8 cellular contexts compared by ENCODE assay signal in the genomic region with DNA sequence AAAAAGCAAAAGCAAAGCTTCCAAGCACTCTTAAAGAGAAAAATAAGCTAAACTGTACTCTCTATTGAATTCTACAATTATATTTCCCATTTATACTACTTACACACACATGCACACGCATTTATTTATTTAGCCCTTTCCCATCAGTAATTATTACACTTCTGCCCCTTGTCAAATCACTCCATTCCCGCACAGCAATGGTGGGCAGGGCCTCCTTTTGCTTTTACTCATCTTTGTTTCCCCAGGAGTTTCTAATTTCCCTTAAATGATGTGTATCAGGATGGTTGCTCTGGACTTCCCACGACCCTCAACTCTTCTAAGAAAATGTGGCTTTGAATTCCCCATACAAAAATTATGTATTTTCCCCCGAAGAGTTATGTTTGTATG. TPM values are rescaled to one million over a fixed set of nuclear protein-coding genes. Genes with fewer than 3 reads are reported as not detected.
DNase-seq lines count a peak whose midpoint lies in the region; ATAC-seq, FAIRE-seq and TF ChIP-seq lines count a peak whose summit lies in the region.

No MANE protein-coding gene starts in this region.

- no peaks in the 10 kb centered on the region for H3K27me3 Mint-ChIP-seq in activated T-cell treated with anti-CD3 and anti-CD28 coated beads, Interleukin-2, amount 50 U/mL, for 24 hours
- H3K27me3 Mint-ChIP-seq in activated naive CD8-positive, alpha-beta T cell treated with anti-CD3 and anti-CD28 coated beads for 36 hours: no peaks in the 10 kb centered on the region

- H3K36me3 Mint-ChIP-seq in activated T-cell treated with anti-CD3 and anti-CD28 coated beads, Interleukin-2, amount 50 U/mL, for 24 hours (ENCODE audit: low read depth): no peaks in the 10 kb centered on the region
- no peaks in the 10 kb centered on the region for H3K36me3 Mint-ChIP-seq in activated naive CD8-positive, alpha-beta T cell treated with anti-CD3 and anti-CD28 coated beads for 36 hours

- in situ Hi-C loops in HepG2 (cut with HindIII; ENCODE audit: extremely low pct_ligation_motif_present, low pct_unique_long_range_greater_than_20kb) (no loop called here), GM13977 (cut with MboI; ENCODE audit: low pct_unique_long_range_greater_than_20kb, low sequenced_read_pairs, unreplicated experiment) (no loop called here)

- H3K4me3 ChIP-seq in HepG2 (replicated peaks in 1 of 3; ENCODE audit: insufficient read depth in 1 of 3, low read depth in 2 of 3, low read length in 3 of 3): peak overlapping the region; percentile 43 to 71 (median 43)
- peak overlapping the region in 1 of 3 donors; percentile 38 for H3K4me3 ChIP-seq in thyroid gland (replicated peaks in 1 of 3)

- no peak overlapping the region for H3K27ac ChIP-seq in HepG2 (ENCODE audit: extremely low read length, insufficient read depth, low read length)
- H3K27ac ChIP-seq in thyroid gland: peak overlapping the region in 2 of 3 donors; percentile 74 to 77

- CTCF ChIA-PET in HepG2 (lab: Yijun Ruan, JAX; ENCODE audit: low intra/inter-chr PET ratio, low total read pairs): interaction anchor here (1.2 to 1.8 kb wide), 3 partner anchors 21 to 157 kb away, joined by 3 to 13 read pairs (median 4); a partner anchor contains a TSS

- no peaks in the 10 kb centered on the region for H3K36me3 ChIP-seq in HepG2 (replicated peaks in 1 of 2; ENCODE audit: control insufficient read depth in 1 of 2, insufficient read depth in 2 of 2, low read length in 2 of 2)
- no peaks in the 10 kb centered on the region for H3K36me3 ChIP-seq in thyroid gland

- TF ChIP-seq POLR2A in HepG2 (IDR thresholded peaks at IDR 0.05; ENCODE audit: insufficient read depth in 1 of 2, low read depth in 2 of 2, low read length in 2 of 2) (no peak), thyroid gland (IDR thresholded peaks at IDR 0.05) (no peak)

- H3K4me2 ChIP-seq in HepG2 (ENCODE audit: low read depth, low read length): peak overlapping the region; percentile 97

- no peaks in the 10 kb centered on the region for H4K20me1 ChIP-seq in HepG2 (ENCODE audit: insufficient read depth, low read length)

- ATAC-seq in HepG2: no peak

- POLR2A ChIA-PET in HepG2 (lab: Yijun Ruan, JAX): interaction anchor here (0.7 to 2.8 kb wide), 14 partner anchors 12 to 292 kb away, joined by 3 to 23 read pairs (median 6); a partner anchor contains a TSS

- intact Hi-C loops in HepG2 (cut with micrococcal nuclease; ENCODE audit: unreplicated experiment): loop anchor here (1.0 to 5.0 kb wide), 4 partner anchors 22 to 337 kb away; a partner anchor contains a TSS
- intact Hi-C loops in thyroid gland (cut with DNase I): loop anchor here (10.0 kb wide), 1 partner anchor 332 kb away; no protein-coding TSS in a partner anchor

- peak overlapping the region; percentile 80 for H2AFZ ChIP-seq in HepG2 (ENCODE audit: low read length)

- no peaks in the 10 kb centered on the region for H3K79me2 ChIP-seq in HepG2 (ENCODE audit: insufficient read depth, low read length)

- H3K27ac Mint-ChIP-seq in activated T-cell treated with anti-CD3 and anti-CD28 coated beads, Interleukin-2, amount 50 U/mL, for 24 hours: peak overlapping the region; percentile 93
- peak overlapping the region; percentile 93 for H3K27ac Mint-ChIP-seq in activated naive CD8-positive, alpha-beta T cell treated with anti-CD3 and anti-CD28 coated beads for 36 hours

- H3K4me3 Mint-ChIP-seq in activated T-cell treated with anti-CD3 and anti-CD28 coated beads, Interleukin-2, amount 50 U/mL, for 24 hours: peak overlapping the region; percentile 81
- H3K4me3 Mint-ChIP-seq in activated naive CD8-positive, alpha-beta T cell treated with anti-CD3 and anti-CD28 coated beads for 36 hours: peak overlapping the region; percentile 88

- TF ChIP-seq RAD21 in HepG2 (CRISPR knock-in tag; IDR thresholded peaks at IDR 0.05): no peak

- TF ChIP-seq EP300 in HepG2 (IDR thresholded peaks at IDR 0.05; ENCODE audit: low read depth in 2 of 2, low read length in 2 of 2): no peak
- TF ChIP-seq EP300 in HepG2 (CRISPR knock-in tag; IDR thresholded peaks at IDR 0.05; ENCODE audit: borderline replicate concordance): no peak

- peaks cover 36% of the 10 kb centered on the region for H3K4me1 ChIP-seq in HepG2 (ENCODE audit: insufficient read depth, low read length)
- peaks cover 0 to 6% of the 10 kb centered on the region in 2 donors for H3K4me1 ChIP-seq in thyroid gland

- no peak for DNase-seq in activated T-cell treated with anti-CD3 and anti-CD28 coated beads, Interleukin-2, amount 50 U/mL, for 24 hours
- no peak for DNase-seq in activated T-cell treated with anti-CD3 and anti-CD28 coated beads for 4 hours
- no peak for DNase-seq in activated naive CD8-positive, alpha-beta T cell treated with anti-CD3 and anti-CD28 coated beads for 36 hours
- DNase-seq in HepG2 (ENCODE audit: low spot score): no peak
- no peak for DNase-seq in thyroid gland
- no peak for DNase-seq in GM19240 (ENCODE audit: insufficient read length, low spot score)
- no peak for DNase-seq in GM13977 (ENCODE audit: low spot score)
- DNase-seq in EL: no peak

- TF ChIP-seq CTCF in HepG2 (CRISPR knock-in tag; IDR thresholded peaks at IDR 0.05) (no peak), thyroid gland (IDR thresholded peaks at IDR 0.05) (no peak), GM13977 (IDR thresholded peaks at IDR 0.05; ENCODE audit: extremely low read depth, insufficient read depth, missing control alignments) (no peak)

- H3K4me1 Mint-ChIP-seq in activated T-cell treated with anti-CD3 and anti-CD28 coated beads, Interleukin-2, amount 50 U/mL, for 24 hours (ENCODE audit: low read depth): peaks cover 19% of the 10 kb centered on the region
- H3K4me1 Mint-ChIP-seq in activated naive CD8-positive, alpha-beta T cell treated with anti-CD3 and anti-CD28 coated beads for 36 hours: peaks cover 13% of the 10 kb centered on the region

- no TSS peak for BruUV-seq in HepG2 (replicated peaks; lab: Mats Ljungman, UMichigan)

- no peak for FAIRE-seq in HepG2 (lab: Jason Lieb, UNC)

- no peaks in the 10 kb centered on the region for H3K9me3 Mint-ChIP-seq in activated T-cell treated with anti-CD3 and anti-CD28 coated beads, Interleukin-2, amount 50 U/mL, for 24 hours
- H3K9me3 Mint-ChIP-seq in activated naive CD8-positive, alpha-beta T cell treated with anti-CD3 and anti-CD28 coated beads for 36 hours: no peaks in the 10 kb centered on the region

- H3K9me3 ChIP-seq in HepG2 (ENCODE audit: low read length) (no peaks in the 10 kb centered on the region), thyroid gland (no peaks in the 10 kb centered on the region)

- peak overlapping the region; percentile 50; the same call in 1 of the 2 replicates for H3K9ac ChIP-seq in HepG2 (ENCODE audit: insufficient read depth, low read depth, low read length)

- WGBS in HepG2 (ENCODE audit: low lambda C conversion rate): 2% methylated on average over 4 of the region's 4 CpGs
- WGBS in thyroid gland, 2 donors: 25% methylated on average over 4 of the region's 4 CpGs

- H3K27me3 ChIP-seq in HepG2 (ENCODE audit: control insufficient read depth in 1 of 2, insufficient read depth in 2 of 2, low read length in 2 of 2) (peaks cover 0 to 4% of the 10 kb centered on the region in 2 experiments; a peak in 1 of 5 replicates), thyroid gland (no peaks in the 10 kb centered on the region)

RNA-seq across cellular contexts. Expression of a gene that starts 19.9 kb away (rescaled TPM):
- total RNA-seq in activated naive CD8-positive, alpha-beta T cell treated with anti-CD3 and anti-CD28 coated beads for 36 hours: under 1 TPM; 0.10 to 0.29 TPM
- total RNA-seq in HepG2 (2016; rRNA removed; fragmentation: Illumina TruSeq; extraction: Trizol): not detected in 2 replicates
- 0.79 and 0.91 TPM in 2 replicates for total RNA-seq in HepG2 (2016; cell fraction: cytosol; rRNA removed; fragmentation: Illumina TruSeq; extraction: Trizol; ENCODE audit: low read depth)
- total RNA-seq in HepG2 (2016; cell fraction: insoluble cytoplasmic fraction; rRNA removed; fragmentation: Illumina TruSeq; extraction: Trizol): 0.04 TPM in 1 of 2 replicates, not detected in the other
- total RNA-seq in HepG2 (2016; cell fraction: membrane; rRNA removed; fragmentation: Illumina TruSeq; extraction: Trizol): 0.28 and 0.40 TPM in 2 replicates
- total RNA-seq in HepG2 (2016; cell fraction: nucleus; rRNA removed; fragmentation: Illumina TruSeq; extraction: Trizol): 0.16 and 0.19 TPM in 2 replicates
- 0.04 TPM in 1 of 2 replicates, not detected in the other for polyA plus RNA-seq in HepG2 (2011; rRNA removed)
- 0.04 and 0.08 TPM in 2 replicates for polyA plus RNA-seq in HepG2 (2011; cell fraction: cytosol; rRNA removed)
- not detected in 2 replicates for polyA plus RNA-seq in HepG2 (2011; cell fraction: nucleus; rRNA removed)
- not detected in 2 replicates for polyA plus RNA-seq in HepG2 (2012)
- polyA plus RNA-seq in HepG2 (2016; cell fraction: cytosol; fragmentation: Illumina TruSeq; extraction: Trizol; ENCODE audit: low read depth): not detected in 2 replicates
- not detected in 2 replicates for polyA plus RNA-seq in HepG2 (2016; cell fraction: insoluble cytoplasmic fraction; fragmentation: Illumina TruSeq; extraction: Trizol; ENCODE audit: low read depth)
- not detected in 2 replicates for polyA plus RNA-seq in HepG2 (2016; cell fraction: membrane; fragmentation: Illumina TruSeq; extraction: Trizol; ENCODE audit: low read depth)
- polyA plus RNA-seq in HepG2 (2016; cell fraction: nucleus; fragmentation: Illumina TruSeq; extraction: Trizol; ENCODE audit: insufficient read depth, low read depth): not detected in 2 replicates
- polyA minus RNA-seq in HepG2 (2011; rRNA and poly(A)+ RNA removed; ENCODE audit: low replicate concordance): 0.20 and 0.21 TPM in 2 replicates
- polyA minus RNA-seq in HepG2 (2011; cell fraction: cytosol; rRNA and poly(A)+ RNA removed): not detected in 2 replicates
- 0.25 and 0.26 TPM in 2 replicates for polyA minus RNA-seq in HepG2 (2011; cell fraction: nucleus; rRNA and poly(A)+ RNA removed)
- not detected for total RNA-seq in thyroid gland

RNA-seq across cellular contexts. Expression of a gene that starts 20.1 kb away (rescaled TPM):
- total RNA-seq in activated naive CD8-positive, alpha-beta T cell treated with anti-CD3 and anti-CD28 coated beads for 36 hours: 10 to 100 TPM; 48.4 to 56.6 TPM
- total RNA-seq in HepG2 (2016; rRNA removed; fragmentation: Illumina TruSeq; extraction: Trizol) (67.1 and 103 TPM in 2 replicates), thyroid gland (10 to 100 TPM; 32.4 to 55.3 (median 37.2) TPM)
- 26.7 and 28.2 TPM in 2 replicates for total RNA-seq in HepG2 (2016; cell fraction: cytosol; rRNA removed; fragmentation: Illumina TruSeq; extraction: Trizol; ENCODE audit: low read depth)
- 69.3 and 101 TPM in 2 replicates for total RNA-seq in HepG2 (2016; cell fraction: insoluble cytoplasmic fraction; rRNA removed; fragmentation: Illumina TruSeq; extraction: Trizol)
- 84.1 and 87.5 TPM in 2 replicates for total RNA-seq in HepG2 (2016; cell fraction: membrane; rRNA removed; fragmentation: Illumina TruSeq; extraction: Trizol)
- total RNA-seq in HepG2 (2016; cell fraction: nucleus; rRNA removed; fragmentation: Illumina TruSeq; extraction: Trizol): 37.0 and 39.6 TPM in 2 replicates
- polyA plus RNA-seq in HepG2 (2011; rRNA removed): 44.7 and 52.7 TPM in 2 replicates
- polyA plus RNA-seq in HepG2 (2011; cell fraction: cytosol; rRNA removed): 32.0 and 41.2 TPM in 2 replicates
- 11.2 and 17.3 TPM in 2 replicates for polyA plus RNA-seq in HepG2 (2011; cell fraction: nucleus; rRNA removed)
- 41.8 and 45.4 TPM in 2 replicates for polyA plus RNA-seq in HepG2 (2012)
- polyA plus RNA-seq in HepG2 (2016; cell fraction: cytosol; fragmentation: Illumina TruSeq; extraction: Trizol; ENCODE audit: low read depth): 20.4 and 21.4 TPM in 2 replicates
- 58.8 and 61.0 TPM in 2 replicates for polyA plus RNA-seq in HepG2 (2016; cell fraction: insoluble cytoplasmic fraction; fragmentation: Illumina TruSeq; extraction: Trizol; ENCODE audit: low read depth)
- polyA plus RNA-seq in HepG2 (2016; cell fraction: membrane; fragmentation: Illumina TruSeq; extraction: Trizol; ENCODE audit: low read depth): 36.6 and 38.4 TPM in 2 replicates
- polyA plus RNA-seq in HepG2 (2016; cell fraction: nucleus; fragmentation: Illumina TruSeq; extraction: Trizol; ENCODE audit: insufficient read depth, low read depth): 28.5 and 29.9 TPM in 2 replicates
- polyA minus RNA-seq in HepG2 (2011; rRNA and poly(A)+ RNA removed; ENCODE audit: low replicate concordance): 78.2 and 137 TPM in 2 replicates
- polyA minus RNA-seq in HepG2 (2011; cell fraction: cytosol; rRNA and poly(A)+ RNA removed): 45.6 and 62.7 TPM in 2 replicates
- polyA minus RNA-seq in HepG2 (2011; cell fraction: nucleus; rRNA and poly(A)+ RNA removed): 42.6 and 54.1 TPM in 2 replicates

RNA-seq across cellular contexts. Expression of a gene that starts 35.2 kb away (rescaled TPM):
- total RNA-seq in activated naive CD8-positive, alpha-beta T cell treated with anti-CD3 and anti-CD28 coated beads for 36 hours: 1 to 10 TPM; 2.8 to 3.1 TPM
- not detected in 2 replicates for total RNA-seq in HepG2 (2016; rRNA removed; fragmentation: Illumina TruSeq; extraction: Trizol)
- not detected in 2 replicates for total RNA-seq in HepG2 (2016; cell fraction: cytosol; rRNA removed; fragmentation: Illumina TruSeq; extraction: Trizol; ENCODE audit: low read depth)
- total RNA-seq in HepG2 (2016; cell fraction: insoluble cytoplasmic fraction; rRNA removed; fragmentation: Illumina TruSeq; extraction: Trizol): not detected in 2 replicates
- total RNA-seq in HepG2 (2016; cell fraction: membrane; rRNA removed; fragmentation: Illumina TruSeq; extraction: Trizol): not detected in 2 replicates
- not detected in 2 replicates for total RNA-seq in HepG2 (2016; cell fraction: nucleus; rRNA removed; fragmentation: Illumina TruSeq; extraction: Trizol)
- not detected in 2 replicates for polyA plus RNA-seq in HepG2 (2011; rRNA removed)
- polyA plus RNA-seq in HepG2 (2011; cell fraction: cytosol; rRNA removed): not detected in 2 replicates
- polyA plus RNA-seq in HepG2 (2011; cell fraction: nucleus; rRNA removed): not detected in 2 replicates
- 0.09 TPM in 1 of 2 replicates, not detected in the other for polyA plus RNA-seq in HepG2 (2012)
- polyA plus RNA-seq in HepG2 (2016; cell fraction: cytosol; fragmentation: Illumina TruSeq; extraction: Trizol; ENCODE audit: low read depth): not detected in 2 replicates
- polyA plus RNA-seq in HepG2 (2016; cell fraction: insoluble cytoplasmic fraction; fragmentation: Illumina TruSeq; extraction: Trizol; ENCODE audit: low read depth): not detected in 2 replicates
- polyA plus RNA-seq in HepG2 (2016; cell fraction: membrane; fragmentation: Illumina TruSeq; extraction: Trizol; ENCODE audit: low read depth): not detected in 2 replicates
- polyA plus RNA-seq in HepG2 (2016; cell fraction: nucleus; fragmentation: Illumina TruSeq; extraction: Trizol; ENCODE audit: insufficient read depth, low read depth): not detected in 2 replicates
- not detected in 2 replicates for polyA minus RNA-seq in HepG2 (2011; rRNA and poly(A)+ RNA removed; ENCODE audit: low replicate concordance)
- not detected in 2 replicates for polyA minus RNA-seq in HepG2 (2011; cell fraction: cytosol; rRNA and poly(A)+ RNA removed)
- not detected in 2 replicates for polyA minus RNA-seq in HepG2 (2011; cell fraction: nucleus; rRNA and poly(A)+ RNA removed)
- 1 to 10 TPM in 1 of 4 donors, not detected in 3; 1.4 TPM for total RNA-seq in thyroid gland
